Comparison of ENCODE assay signal across 1 cellular context in the genomic region with DNA sequence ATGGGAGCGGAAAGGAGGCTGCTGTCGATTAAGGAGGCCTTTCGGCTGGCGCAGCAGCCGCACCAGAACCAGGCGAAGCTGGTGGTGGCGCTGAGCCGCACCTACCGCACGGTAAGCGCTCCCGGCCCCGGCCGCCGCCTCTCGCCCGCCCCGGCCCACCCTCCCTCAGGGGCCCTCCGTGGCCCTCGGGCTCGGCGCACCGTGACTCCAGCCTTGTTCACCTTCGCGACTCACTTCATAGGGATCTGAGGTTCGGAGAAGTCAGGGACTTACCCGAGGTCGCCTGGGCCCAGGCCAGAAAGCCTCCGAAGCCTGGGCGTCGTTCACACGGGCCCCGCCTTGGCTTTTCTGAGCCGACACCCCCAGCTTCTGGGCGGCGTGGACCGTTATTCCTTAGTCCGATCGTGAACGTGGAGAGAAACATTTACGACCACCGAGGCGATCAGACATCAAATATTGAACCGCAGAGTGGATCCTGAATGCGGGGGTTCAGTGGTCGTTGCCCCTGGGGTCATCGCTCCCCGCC.
TF ChIP-seq lines count a peak whose summit lies in the region.

No MANE protein-coding gene starts in this region.

TF ChIP-seq in H1, 55 proteins besides CTCF, POLR2A, EP300 and RAD21:
- peak; percentile 88 for TF ChIP-seq ASH2L (IDR thresholded peaks at IDR 0.05; ENCODE audit: low read length)
- 0 out of 2 replicates have a peak, but pooled peaks have one; percentile 16 for TF ChIP-seq BRCA1 (IDR thresholded peaks at IDR 0.05; ENCODE audit: low read depth, low read length)
- peak; percentile 1 for TF ChIP-seq KDM4A (IDR thresholded peaks at IDR 0.05; ENCODE audit: low read depth, low read length, severe bottlenecking)
- TF ChIP-seq NRF1 (IDR thresholded peaks at IDR 0.05; ENCODE audit: low read depth, low read length), result no peak
